In genomic region chr3:183100376-183100775, GRCh38 we compare ENCODE assay signal across 10 cellular contexts. TPM values are rescaled to one million over a fixed set of nuclear protein-coding genes. Genes with fewer than 3 reads are reported as not detected.
DNase-seq lines count a peak whose midpoint lies in the region; ATAC-seq, FAIRE-seq and TF ChIP-seq lines count a peak whose summit lies in the region.
"Had no signal": no experiment of that assay in that cellular context is flagged by ENCODE, and none has a peak within 500 bp of the region (broad histone marks: within the 10 kb centered on the region; RNA-seq: fewer than 3 reads in every experiment).

No MANE protein-coding gene starts in this region.

- H3K4me1 ChIP-seq in K562 (replicated peaks in 1 of 2; ENCODE audit: control insufficient read depth in 2 of 2, insufficient read depth in 2 of 2, low read length in 2 of 2), result peaks cover 5 to 13% of the 10 kb centered on the region in 2 experiments; a peak in 4 of 5 replicates

- no peak for TF ChIP-seq EP300 in K562 (IDR thresholded peaks at IDR 0.05; ENCODE audit: low read length)

- H3K4me3 Mint-ChIP-seq in stimulated activated naive CD8-positive, alpha-beta T cell treated with anti-CD3 and anti-CD28 coated beads, Interleukin-15, Interleukin-2, amounts not matched to agents 100 ng/mL and 50 ng/mL, for 24 hours, result no peak overlapping the region
- H3K4me3 Mint-ChIP-seq in naive thymus-derived CD8-positive, alpha-beta T cell, result peak overlapping the region in 9 of 10 donors; percentile 22 to 58 (median 40)

- BruUV-seq in K562 (replicated peaks; lab: Mats Ljungman, UMichigan), result no TSS peak

- no peak overlapping the region for H3K4me2 ChIP-seq in K562 (ENCODE audit: insufficient read depth, low read length)

- intact Hi-C loops in K562 (cut with micrococcal nuclease), result no loop called here

- in situ Hi-C loops in K562 (cut with MboI), result no loop called here

- TF ChIP-seq POLR2A in K562 (conservative IDR thresholded peaks at IDR 0.05), result no peak

- H3K79me2 ChIP-seq in K562 (ENCODE audit: control insufficient read depth, insufficient read depth, low read length), result peaks cover 16% of the 10 kb centered on the region; the same call in 2 of the 3 replicates

- ATAC-seq in stimulated activated naive CD8-positive, alpha-beta T cell treated with anti-CD3 and anti-CD28 coated beads, Interleukin-15, Interleukin-2, amounts not matched to agents 100 U/mL and 50 U/mL, for 24 hours, result no peak
- ATAC-seq in K562 (no peak), HG03045 (IDR thresholded peaks at IDR 0.05; ENCODE audit: unreplicated experiment) (no peak)
- no peak for ATAC-seq in naive thymus-derived CD8-positive, alpha-beta T cell

- H3K4me1 Mint-ChIP-seq in stimulated activated naive CD8-positive, alpha-beta T cell treated with anti-CD3 and anti-CD28 coated beads, Interleukin-15, Interleukin-2, amounts not matched to agents 100 ng/mL and 50 ng/mL, for 24 hours (ENCODE audit: low read depth), result peaks cover 29% of the 10 kb centered on the region
- H3K4me1 Mint-ChIP-seq in naive thymus-derived CD8-positive, alpha-beta T cell, result peaks cover 18 to 41% (median 36%) of the 10 kb centered on the region in 4 donors

- DNase-seq in stimulated activated naive CD8-positive, alpha-beta T cell treated with anti-CD3 and anti-CD28 coated beads, Interleukin-15, Interleukin-2, amounts not matched to agents 100 U/mL and 50 U/mL, for 24 hours, result no peak
- DNase-seq in K562 (ENCODE audit: extremely low read depth in 1 of 4, low spot score in 3 of 4) (no peak), NCI-H2029 (lab: John Stamatoyannopoulos, UW) (no peak), NOMO-1 treated with DMSO at 0.1 percent for 48 hours (lab: John Stamatoyannopoulos, UW; ENCODE audit: unreplicated experiment) (no peak)
- no peak for DNase-seq in naive thymus-derived CD8-positive, alpha-beta T cell
- DNase-seq in stimulated activated CD4-positive, alpha-beta T cell treated with anti-CD3 and anti-CD28 coated beads, Interleukin-12 subunit alpha, Interleukin-12 subunit beta, amount 100 ng/mL, for 4 hours, result no peak
- DNase-seq: activated naive CD4-positive, alpha-beta T cell; NCI-H187 treated with DMSO at 0.1 percent for 48 hours had no signal

- H3K27ac ChIP-seq in K562 (ENCODE audit: extremely low read depth, low read depth, low read length), result no peak overlapping the region

- no peaks in the 10 kb centered on the region for H3K9me1 ChIP-seq in K562 (ENCODE audit: control insufficient read depth, insufficient read depth, low read length)

- no peaks in the 10 kb centered on the region for H3K9me3 Mint-ChIP-seq in stimulated activated naive CD8-positive, alpha-beta T cell treated with anti-CD3 and anti-CD28 coated beads, Interleukin-15, Interleukin-2, amounts not matched to agents 100 ng/mL and 50 ng/mL, for 24 hours
- H3K9me3 Mint-ChIP-seq in naive thymus-derived CD8-positive, alpha-beta T cell, result no peaks in the 10 kb centered on the region

- 90% methylated on average over 5 of the region's 6 CpGs for WGBS in K562 (ENCODE audit: insufficient coverage, low coverage, missing lambda C conversion rate)

- no peak for TF ChIP-seq RAD21 in K562 (CRISPR knock-in tag; conservative IDR thresholded peaks at IDR 0.05 in 1 of 2, IDR thresholded peaks at IDR 0.05 in 1 of 2)

- no peak for FAIRE-seq in K562 (lab: Jason Lieb, UNC)

- no peaks in the 10 kb centered on the region for H3K9me3 ChIP-seq in K562 (replicated peaks; ENCODE audit: control insufficient read depth, insufficient read depth, low read depth, low read length)

- H3K9ac ChIP-seq in K562 (ENCODE audit: insufficient read depth in 1 of 2, low read depth in 2 of 2, low read length in 2 of 2), result no peak overlapping the region

- peaks cover 9% of the 10 kb centered on the region; the same call in 1 of the 3 replicates for H3K36me3 ChIP-seq in K562 (ENCODE audit: control insufficient read depth, insufficient read depth, low read length)

- CTCF ChIA-PET in K562 (lab: Yijun Ruan, JAX; ENCODE audit: low intra/inter-chr PET ratio), result no interaction called here

- H3K36me3 Mint-ChIP-seq in stimulated activated naive CD8-positive, alpha-beta T cell treated with anti-CD3 and anti-CD28 coated beads, Interleukin-15, Interleukin-2, amounts not matched to agents 100 ng/mL and 50 ng/mL, for 24 hours (ENCODE audit: low read depth), result peaks cover 5% of the 10 kb centered on the region
- H3K36me3 Mint-ChIP-seq in naive thymus-derived CD8-positive, alpha-beta T cell, result peaks cover 0 to 5% (median 4%) of the 10 kb centered on the region in 3 donors

- POLR2A ChIA-PET in K562 (lab: Yijun Ruan, JAX), result no interaction called here
- POLR2A ChIA-PET in naive thymus-derived CD8-positive, alpha-beta T cell (lab: Charles Lee), result no interaction called here

- H4K20me1 ChIP-seq in K562 (replicated peaks; ENCODE audit: control insufficient read depth, insufficient read depth, low read length), result no peaks in the 10 kb centered on the region

- no peaks in the 10 kb centered on the region for H3K27me3 Mint-ChIP-seq in stimulated activated naive CD8-positive, alpha-beta T cell treated with anti-CD3 and anti-CD28 coated beads, Interleukin-15, Interleukin-2, amounts not matched to agents 100 ng/mL and 50 ng/mL, for 24 hours
- H3K27me3 Mint-ChIP-seq in naive thymus-derived CD8-positive, alpha-beta T cell, result no peaks in the 10 kb centered on the region

- H3K27me3 ChIP-seq in K562 (ENCODE audit: control insufficient read depth in 2 of 2, insufficient read depth in 2 of 2, low read length in 2 of 2), result no peaks in the 10 kb centered on the region

- H3K4me3 ChIP-seq in K562, result no peak overlapping the region

- peak overlapping the region; percentile 78; the same call in 1 of the 2 replicates for H2AFZ ChIP-seq in K562 (ENCODE audit: low read depth, low read length)

- H3K27ac Mint-ChIP-seq in stimulated activated naive CD8-positive, alpha-beta T cell treated with anti-CD3 and anti-CD28 coated beads, Interleukin-15, Interleukin-2, amounts not matched to agents 100 ng/mL and 50 ng/mL, for 24 hours, result peak overlapping the region; percentile 4
- H3K27ac Mint-ChIP-seq in naive thymus-derived CD8-positive, alpha-beta T cell, result peak overlapping the region; percentile 42 to 99 (median 97)

- TF ChIP-seq CTCF in K562 (IDR thresholded peaks at IDR 0.05 in 2 of 3, conservative IDR thresholded peaks at IDR 0.05 in 1 of 3; ENCODE audit: insufficient read depth in 2 of 3, low read depth in 1 of 3, low read length in 3 of 3), result no peak

TF ChIP-seq in K562, 482 proteins besides CTCF, POLR2A, EP300 and RAD21:
- TF ChIP-seq ZSCAN29 (IDR thresholded peaks at IDR 0.05), result no peak
- TF ChIP-seq GTF2A2 (tag; IDR thresholded peaks at IDR 0.05), result no peak
- TF ChIP-seq, protein P1, sequence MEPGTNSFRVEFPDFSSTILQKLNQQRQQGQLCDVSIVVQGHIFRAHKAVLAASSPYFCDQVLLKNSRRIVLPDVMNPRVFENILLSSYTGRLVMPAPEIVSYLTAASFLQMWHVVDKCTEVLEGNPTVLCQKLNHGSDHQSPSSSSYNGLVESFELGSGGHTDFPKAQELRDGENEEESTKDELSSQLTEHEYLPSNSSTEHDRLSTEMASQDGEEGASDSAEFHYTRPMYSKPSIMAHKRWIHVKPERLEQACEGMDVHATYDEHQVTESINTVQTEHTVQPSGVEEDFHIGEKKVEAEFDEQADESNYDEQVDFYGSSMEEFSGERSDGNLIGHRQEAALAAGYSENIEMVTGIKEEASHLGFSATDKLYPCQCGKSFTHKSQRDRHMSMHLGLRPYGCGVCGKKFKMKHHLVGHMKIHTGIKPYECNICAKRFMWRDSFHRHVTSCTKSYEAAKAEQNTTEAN (CRISPR knock-in tag; IDR thresholded peaks at IDR 0.05), result no peak
- TF ChIP-seq NFIC (IDR thresholded peaks at IDR 0.05), result no peak
- no peak for TF ChIP-seq SRSF7 (optimal IDR thresholded peaks at IDR 0.05; ENCODE audit: low read depth, low read length)
- TF ChIP-seq, protein P2, sequence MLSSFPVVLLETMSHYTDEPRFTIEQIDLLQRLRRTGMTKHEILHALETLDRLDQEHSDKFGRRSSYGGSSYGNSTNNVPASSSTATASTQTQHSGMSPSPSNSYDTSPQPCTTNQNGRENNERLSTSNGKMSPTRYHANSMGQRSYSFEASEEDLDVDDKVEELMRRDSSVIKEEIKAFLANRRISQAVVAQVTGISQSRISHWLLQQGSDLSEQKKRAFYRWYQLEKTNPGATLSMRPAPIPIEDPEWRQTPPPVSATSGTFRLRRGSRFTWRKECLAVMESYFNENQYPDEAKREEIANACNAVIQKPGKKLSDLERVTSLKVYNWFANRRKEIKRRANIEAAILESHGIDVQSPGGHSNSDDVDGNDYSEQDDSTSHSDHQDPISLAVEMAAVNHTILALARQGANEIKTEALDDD (IDR thresholded peaks at IDR 0.05), result no peak
- TF ChIP-seq, protein P3, sequence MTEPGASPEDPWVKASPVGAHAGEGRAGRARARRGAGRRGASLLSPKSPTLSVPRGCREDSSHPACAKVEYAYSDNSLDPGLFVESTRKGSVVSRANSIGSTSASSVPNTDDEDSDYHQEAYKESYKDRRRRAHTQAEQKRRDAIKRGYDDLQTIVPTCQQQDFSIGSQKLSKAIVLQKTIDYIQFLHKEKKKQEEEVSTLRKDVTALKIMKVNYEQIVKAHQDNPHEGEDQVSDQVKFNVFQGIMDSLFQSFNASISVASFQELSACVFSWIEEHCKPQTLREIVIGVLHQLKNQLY (CRISPR knock-in tag; conservative IDR thresholded peaks at IDR 0.05), result no peak
- no peak for TF ChIP-seq TAF15 (IDR thresholded peaks at IDR 0.05; ENCODE audit: low read depth, low read length)

RNA-seq across cellular contexts. Expression of gene MCCC1, which starts 1.1 kb away (rescaled TPM):
- total RNA-seq in K562 (2011; cell fraction: chromatin; rRNA removed; ENCODE audit: low replicate concordance), result 22.1 and 32.8 TPM in 2 replicates
- total RNA-seq in K562 (2011; cell fraction: nucleolus; rRNA removed), result 16.7 and 23.5 TPM in 2 replicates
- total RNA-seq in K562 (2011; cell fraction: nucleoplasm; rRNA removed), result 14.1 and 14.9 TPM in 2 replicates
- total RNA-seq in K562 (2014; rRNA removed), result 18.3 and 21.4 TPM in 2 replicates
- 25.1 and 33.5 TPM in 2 replicates for total RNA-seq in K562 (2014; rRNA removed; fragmentation: Illumina TruSeq; extraction: Trizol)
- 23.0 and 23.6 TPM in 2 replicates for total RNA-seq in K562 (2015; rRNA removed; fragmentation: Illumina TruSeq; extraction: Trizol)
- 24.1 and 25.3 TPM in 2 replicates for total RNA-seq in K562 (2021)
- polyA plus RNA-seq in K562 (2011; rRNA removed), result 19.8 and 26.9 TPM in 2 replicates
- 14.4 and 15.6 TPM in 2 replicates for polyA plus RNA-seq in K562 (2011; cell fraction: cytosol; rRNA removed)
- 22.4 and 29.5 TPM in 2 replicates for polyA plus RNA-seq in K562 (2011; cell fraction: nucleus; rRNA removed)
- 21.3 and 22.2 TPM in 2 replicates for polyA plus RNA-seq in K562 (2012)
- 22.8 and 23.0 TPM in 2 replicates for polyA plus RNA-seq in K562 (2014; fragmentation: Illumina TruSeq; extraction: Trizol)
- 10 to 100 TPM; 13.7 to 14.3 TPM for polyA plus RNA-seq in K562 (2014; fragmentation: Nextera tagmentation; extraction: Ambion mirVana)
- 19.7 and 25.0 TPM in 2 replicates for polyA plus RNA-seq in K562 (2014; rRNA removed)
- 32.0 and 42.5 TPM in 2 replicates for polyA minus RNA-seq in K562 (2011; rRNA and poly(A)+ RNA removed)
- polyA minus RNA-seq in K562 (2011; cell fraction: cytosol; rRNA and poly(A)+ RNA removed), result 13.7 and 19.9 TPM in 2 replicates
- polyA minus RNA-seq in K562 (2011; cell fraction: nucleus; rRNA and poly(A)+ RNA removed), result 24.5 and 26.8 TPM in 2 replicates
- total RNA-seq in naive thymus-derived CD8-positive, alpha-beta T cell, result 10 to 100 TPM; 33.2 to 36.5 TPM
- 10 to 100 TPM; 24.8 to 36.7 (median 29.2) TPM for polyA plus RNA-seq in naive thymus-derived CD8-positive, alpha-beta T cell
